8 cellular contexts compared by ENCODE assay signal in the genomic region with DNA sequence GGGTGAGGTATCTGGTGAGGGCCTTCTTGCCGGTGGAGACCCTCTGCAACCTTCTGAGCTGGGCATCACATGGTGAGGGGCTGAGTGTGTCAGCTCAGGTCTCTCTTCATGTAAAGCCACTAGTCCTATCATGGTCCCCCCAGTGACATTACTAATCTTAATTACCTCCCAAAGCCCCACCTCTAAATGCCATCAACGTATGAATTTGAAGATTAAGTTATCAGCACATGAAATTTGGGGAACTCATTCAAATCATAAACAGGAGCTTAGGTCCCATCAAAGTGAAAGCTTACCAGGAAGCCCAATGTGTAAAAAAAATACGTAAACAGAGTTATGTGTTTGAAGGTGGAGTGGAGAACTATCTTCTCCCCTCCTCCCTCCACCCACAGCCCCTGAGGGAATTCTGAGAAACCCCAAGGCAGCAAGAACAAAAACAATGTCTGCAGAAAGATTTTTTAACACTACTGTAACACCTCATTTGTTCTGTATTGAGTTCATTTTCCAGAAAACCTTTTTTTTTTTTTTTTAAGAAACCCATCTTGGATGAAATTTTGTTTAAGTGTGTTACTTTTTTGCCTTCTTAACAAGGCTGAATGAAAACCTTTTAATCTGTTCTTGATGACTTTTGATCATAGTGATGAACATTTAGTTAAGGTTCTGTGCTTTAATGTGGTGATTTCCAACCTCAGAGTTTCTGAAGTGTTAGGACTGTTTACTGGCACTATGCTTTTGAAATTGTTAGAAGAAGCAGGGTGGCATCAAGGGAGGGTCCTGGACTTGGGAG. TPM values are rescaled to one million over a fixed set of nuclear protein-coding genes. Genes with fewer than 3 reads are reported as not detected.
DNase-seq lines count a peak whose midpoint lies in the region; ATAC-seq and TF ChIP-seq lines count a peak whose summit lies in the region.

No MANE protein-coding gene starts in this region.

- H3K36me3 ChIP-seq in heart right ventricle (no peaks in the 10 kb centered on the region), ovary (no peaks in the 10 kb centered on the region), PC-3 (ENCODE audit: low read depth, low read length) (no peaks in the 10 kb centered on the region)

- H3K9me3 ChIP-seq in heart right ventricle (no peaks in the 10 kb centered on the region), ovary (no peaks in the 10 kb centered on the region), PC-3 (ENCODE audit: low read length) (no peaks in the 10 kb centered on the region)

- H3K27me3 ChIP-seq in heart right ventricle (no peaks in the 10 kb centered on the region), ovary (no peaks in the 10 kb centered on the region), PC-3 (ENCODE audit: low read length) (no peaks in the 10 kb centered on the region)

- no peak for TF ChIP-seq CTCF in heart right ventricle (IDR thresholded peaks at IDR 0.05)
- TF ChIP-seq CTCF in ovary (IDR thresholded peaks at IDR 0.05): no peak
- no peak for TF ChIP-seq CTCF in PC-3 (conservative IDR thresholded peaks at IDR 0.05; ENCODE audit: low read depth, low read length)

- intact Hi-C loops in heart right ventricle (cut with DNase I) (no loop called here), left ventricle myocardium superior (cut with micrococcal nuclease) (no loop called here), ovary (cut with DNase I) (no loop called here), PC-3 (cut with micrococcal nuclease) (no loop called here)

- POLR2A ChIA-PET in PC-3 (lab: Charles Lee; ENCODE audit: unreplicated experiment): no interaction called here

- H3K9me3 Mint-ChIP-seq in activated naive CD4-positive, alpha-beta T cell treated with anti-CD3 and anti-CD28 coated beads, Interleukin-2, amount 50 U/mL, for 72 hours: peaks cover 0 to 3% of the 10 kb centered on the region in 2 donors
- H3K9me3 Mint-ChIP-seq in stimulated activated naive CD8-positive, alpha-beta T cell treated with anti-CD3 and anti-CD28 coated beads, Interleukin-15, Interleukin-2, amounts not matched to agents 100 ng/mL and 50 ng/mL, for 24 hours: no peaks in the 10 kb centered on the region

- peaks cover 92% of the 10 kb centered on the region for H3K4me1 Mint-ChIP-seq in stimulated activated naive CD8-positive, alpha-beta T cell treated with anti-CD3 and anti-CD28 coated beads, Interleukin-15, Interleukin-2, amounts not matched to agents 100 ng/mL and 50 ng/mL, for 24 hours (ENCODE audit: low read depth)

- ATAC-seq in heart right ventricle: peak in 2 of 8 donors; percentile 8 to 42
- ATAC-seq in left ventricle myocardium superior: no peak
- ATAC-seq in HG03280 (IDR thresholded peaks at IDR 0.05; ENCODE audit: unreplicated experiment): peak; percentile 34
- ATAC-seq in activated naive CD4-positive, alpha-beta T cell treated with anti-CD3 and anti-CD28 coated beads, Interleukin-2, amount 50 U/mL, for 72 hours: peak; percentile 44 to 83
- ATAC-seq in PC-3: no peak

- H4K20me1 ChIP-seq in PC-3 (ENCODE audit: low read length): no peaks in the 10 kb centered on the region

- H3K27me3 Mint-ChIP-seq in stimulated activated naive CD8-positive, alpha-beta T cell treated with anti-CD3 and anti-CD28 coated beads, Interleukin-15, Interleukin-2, amounts not matched to agents 100 ng/mL and 50 ng/mL, for 24 hours: no peaks in the 10 kb centered on the region

- TF ChIP-seq POLR2A in ovary (IDR thresholded peaks at IDR 0.05): no peak

- no peaks in the 10 kb centered on the region for H3K9me2 ChIP-seq in PC-3 (replicated peaks; ENCODE audit: low read length)

- peak overlapping the region; percentile 73 to 75 for H3K27ac Mint-ChIP-seq in activated naive CD4-positive, alpha-beta T cell treated with anti-CD3 and anti-CD28 coated beads, Interleukin-2, amount 50 U/mL, for 72 hours
- peak overlapping the region; percentile 94 for H3K27ac Mint-ChIP-seq in stimulated activated naive CD8-positive, alpha-beta T cell treated with anti-CD3 and anti-CD28 coated beads, Interleukin-15, Interleukin-2, amounts not matched to agents 100 ng/mL and 50 ng/mL, for 24 hours

- H3K4me2 ChIP-seq in PC-3 (ENCODE audit: low read length): no peak overlapping the region

- peak overlapping the region; percentile 76 for H3K4me3 Mint-ChIP-seq in stimulated activated naive CD8-positive, alpha-beta T cell treated with anti-CD3 and anti-CD28 coated beads, Interleukin-15, Interleukin-2, amounts not matched to agents 100 ng/mL and 50 ng/mL, for 24 hours

- H3K4me3 ChIP-seq in heart right ventricle (no peak overlapping the region), ovary (no peak overlapping the region), PC-3 (ENCODE audit: low read length) (no peak overlapping the region)

- H3K4me1 ChIP-seq in heart right ventricle: peaks cover 0 to 87% (median 68%) of the 10 kb centered on the region in 9 donors
- peaks cover 10% of the 10 kb centered on the region for H3K4me1 ChIP-seq in ovary (ENCODE audit: insufficient read depth)
- no peaks in the 10 kb centered on the region for H3K4me1 ChIP-seq in PC-3 (ENCODE audit: insufficient read depth, low read length)

- CTCF ChIA-PET in PC-3 (lab: Charles Lee): no interaction called here

- DNase-seq in heart right ventricle (no peak), left ventricle myocardium superior (no peak), hypothalamus (lab: John Stamatoyannopoulos, UW) (no peak), ovary (no peak), PC-3 (no peak)
- peak in 1 of 2 donors; percentile 39 for DNase-seq in activated naive CD4-positive, alpha-beta T cell treated with anti-CD3 and anti-CD28 coated beads, Interleukin-2, amount 50 U/mL, for 72 hours (ENCODE audit: low spot score in 2 of 2)

- H2AFZ ChIP-seq in PC-3 (ENCODE audit: low read length): no peak overlapping the region

- H3K79me2 ChIP-seq in PC-3 (ENCODE audit: low read length): no peaks in the 10 kb centered on the region

- no TSS peak for BruUV-seq in PC-3 (replicated peaks; lab: Mats Ljungman, UMichigan)

- 43 to 45% methylated on average over 3 of the region's 3 CpGs for WGBS in heart right ventricle, 2 donors
- 52 to 63% (median 56%) methylated on average over 3 of the region's 3 CpGs for WGBS in ovary, 3 donors

- no peak for TF ChIP-seq EP300 in ovary (IDR thresholded peaks at IDR 0.05)

- peaks cover 0 to 10% of the 10 kb centered on the region in 2 donors for H3K36me3 Mint-ChIP-seq in activated naive CD4-positive, alpha-beta T cell treated with anti-CD3 and anti-CD28 coated beads, Interleukin-2, amount 50 U/mL, for 72 hours
- H3K36me3 Mint-ChIP-seq in stimulated activated naive CD8-positive, alpha-beta T cell treated with anti-CD3 and anti-CD28 coated beads, Interleukin-15, Interleukin-2, amounts not matched to agents 100 ng/mL and 50 ng/mL, for 24 hours (ENCODE audit: low read depth): peaks cover 13% of the 10 kb centered on the region

- H3K27ac ChIP-seq in heart right ventricle: peak overlapping the region in 7 of 10 donors; percentile 13 to 85 (median 60)
- no peak overlapping the region for H3K27ac ChIP-seq in ovary
- no peak overlapping the region for H3K27ac ChIP-seq in PC-3 (ENCODE audit: low read length)

- H3K9ac ChIP-seq in PC-3 (ENCODE audit: low read length): no peak overlapping the region

- no peaks in the 10 kb centered on the region for H3F3A ChIP-seq in PC-3 (ENCODE audit: low read length, unreplicated experiment)

RNA-seq across cellular contexts. Expression of gene PCGF5, which starts 19.1 kb away (rescaled TPM):
- 100 to 1,000 TPM in 1 of 10 donors, 10 to 100 TPM in 9; 65.4 to 104 (median 79.5) TPM for total RNA-seq in heart right ventricle
- polyA plus RNA-seq in heart right ventricle: 10 to 100 TPM; 46.2 to 62.8 TPM
- total RNA-seq in left ventricle myocardium superior: 71.4 TPM
- 10 to 100 TPM; 29.1 to 37.5 TPM for total RNA-seq in activated naive CD4-positive, alpha-beta T cell treated with anti-CD3 and anti-CD28 coated beads, Interleukin-2, amount 50 U/mL, for 72 hours
- total RNA-seq in ovary: 10 to 100 TPM; 32.0 to 49.0 (median 37.9) TPM
- 10 to 100 TPM; 13.1 to 28.1 TPM for polyA plus RNA-seq in ovary
- 15.8 and 25.0 TPM in 2 replicates for total RNA-seq in PC-3 (2014; rRNA removed)

Comparison
In these comparisons a context has a peak if more than half of its experiments do, and no peak if none do; other contexts are left out.
1. ATAC-seq: peak in HG03280 (single experiment) and activated naive CD4-positive, alpha-beta T cell treated with anti-CD3 and anti-CD28 coated beads, Interleukin-2, amount 50 U/mL, for 72 hours (2 of 2); none in left ventricle myocardium superior (single experiment) and PC-3 (single experiment).
2. H3K27ac ChIP-seq: peak in heart right ventricle (7 of 10); none in ovary (0 of 2) and PC-3 (single experiment).